ENCODE assay signal across 12 cellular contexts in the genomic region with DNA sequence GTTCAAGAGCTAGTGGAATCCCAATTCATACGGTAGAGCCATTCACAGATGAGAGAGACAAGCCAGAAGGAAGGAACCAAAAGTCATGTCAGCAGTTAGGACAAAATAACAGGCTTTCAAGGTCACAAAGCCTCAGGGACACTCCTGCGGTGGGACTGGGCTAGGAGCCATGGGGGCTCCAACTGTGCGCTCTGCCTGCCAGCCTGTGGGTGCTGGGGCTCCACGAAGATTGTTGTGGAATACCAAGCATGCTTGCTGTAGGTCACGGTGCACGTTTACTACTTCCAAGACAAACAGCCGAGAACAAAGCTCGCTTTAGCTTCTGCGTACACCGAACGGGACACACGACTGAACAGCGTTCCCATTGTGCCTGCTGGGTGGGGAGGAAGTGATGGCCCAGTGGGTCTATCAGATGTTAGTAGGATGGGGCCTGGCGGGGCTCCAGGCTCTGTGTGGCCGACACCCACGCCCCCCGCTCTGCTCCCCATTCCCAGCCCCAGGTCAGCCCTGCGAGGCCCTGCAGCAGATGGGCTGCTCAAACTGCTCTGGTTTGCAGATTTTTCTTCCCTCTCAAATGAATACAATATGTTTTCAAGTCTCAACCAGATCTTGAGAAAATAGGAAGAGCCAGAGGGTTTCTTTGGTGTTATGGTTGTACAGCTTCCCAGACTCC.
DNase-seq lines count a peak whose midpoint lies in the region; ATAC-seq, FAIRE-seq and TF ChIP-seq lines count a peak whose summit lies in the region.
"Had no signal": no experiment of that assay in that cellular context is flagged by ENCODE, and none has a peak within 500 bp of the region (broad histone marks: within the 10 kb centered on the region; RNA-seq: fewer than 3 reads in every experiment).

No MANE protein-coding gene starts in this region.

- H3K27ac ChIP-seq in Panc1 (ENCODE audit: low read length) = no peak overlapping the region
- peak overlapping the region in 49 of 59 donors; percentile 8 to 87 (median 57) for H3K27ac ChIP-seq in dorsolateral prefrontal cortex
- peak overlapping the region; percentile 99 for H3K27ac ChIP-seq in HepG2 (ENCODE audit: extremely low read length, insufficient read depth, low read length)
- peak overlapping the region; percentile 54 to 79 (median 73) for H3K27ac ChIP-seq in stomach

- POLR2A ChIA-PET in Panc1 (lab: Charles Lee) = no interaction called here
- POLR2A ChIA-PET in HepG2 (lab: Yijun Ruan, JAX) = interaction anchor here (0.5 to 5.1 kb wide), 30 partner anchors 10 to 902 kb away, joined by 3 to 275 read pairs (median 5); partner anchors contain the start of genes EGFR and SEC61G

- no peak for TF ChIP-seq CTCF in Panc1 (IDR thresholded peaks at IDR 0.05)
- TF ChIP-seq CTCF in dorsolateral prefrontal cortex (IDR thresholded peaks at IDR 0.05 in 54 of 56, conservative IDR thresholded peaks at IDR 0.05 in 2 of 56; ENCODE audit: low read depth in 1 of 56, partially characterized antibody in 56 of 56) = no peak
- peak; percentile 30 for TF ChIP-seq CTCF in HepG2 (CRISPR knock-in tag; IDR thresholded peaks at IDR 0.05)
- TF ChIP-seq CTCF in stomach (IDR thresholded peaks at IDR 0.05) = no peak

- intact Hi-C loops in Panc1 (cut with micrococcal nuclease; ENCODE audit: unreplicated experiment) = no loop called here
- intact Hi-C loops in dorsolateral prefrontal cortex (cut with DNase I) = no loop called here
- intact Hi-C loops in HepG2 (cut with micrococcal nuclease; ENCODE audit: unreplicated experiment) = loop anchor here (1.0 to 2.0 kb wide), 4 partner anchors 11 to 99 kb away; no protein-coding TSS in a partner anchor
- intact Hi-C loops in stomach (cut with DNase I; ENCODE audit: low total_unique reads) = no loop called here

- DNase-seq in Panc1 (ENCODE audit: low read depth, low spot score) (no peak), dorsolateral prefrontal cortex (peak in 4 of 10 donors; percentile 30 to 45 (median 37)), HepG2 (ENCODE audit: low spot score) (peak; percentile 94), stomach (peak; percentile 70), activated gamma-delta T cell treated with Interleukin-2 at 50 U/mL for 16 hours (no peak), NCI-H187 (lab: John Stamatoyannopoulos, UW) (no peak), NCI-H2107 treated with DMSO at 0.1 percent for 48 hours (lab: John Stamatoyannopoulos, UW; ENCODE audit: unreplicated experiment) (no peak)
- no peak for DNase-seq in stimulated activated naive CD4-positive, alpha-beta T cell treated with Interleukin-2 at 50 U/mL for 16 hours (lab: John Stamatoyannopoulos, UW)
- DNase-seq: MV-4-11, NCI-H748 treated with DMSO at 0.1 percent for 48 hours had no signal

- CTCF ChIA-PET in Panc1 (lab: Charles Lee) = no interaction called here
- CTCF ChIA-PET in HepG2 (lab: Yijun Ruan, JAX; ENCODE audit: low intra/inter-chr PET ratio, low total read pairs) = no interaction called here

- peak overlapping the region; percentile 95 for H3K4me2 ChIP-seq in HepG2 (ENCODE audit: low read depth, low read length)

- TF ChIP-seq EP300 in HepG2 (IDR thresholded peaks at IDR 0.05; ENCODE audit: low read depth in 2 of 2, low read length in 2 of 2) = peak in 1 of 2 experiments; percentile 71; a peak in 2 of 4 replicates
- TF ChIP-seq EP300 in HepG2 (CRISPR knock-in tag; IDR thresholded peaks at IDR 0.05; ENCODE audit: borderline replicate concordance) = peak; percentile 84
- TF ChIP-seq EP300 in stomach (IDR thresholded peaks at IDR 0.05) = no peak

- H3K4me1 ChIP-seq in Panc1 (ENCODE audit: control insufficient read depth, insufficient read depth, low read length) = 0 out of 2 replicates have a peak, but pooled peaks cover 5% of the 10 kb centered on the region
- H3K4me1 ChIP-seq in HepG2 (ENCODE audit: insufficient read depth, low read length) = peaks cover 69% of the 10 kb centered on the region
- peaks cover 43 to 58% (median 48%) of the 10 kb centered on the region in 4 donors for H3K4me1 ChIP-seq in stomach

- FAIRE-seq in HepG2 (lab: Jason Lieb, UNC) = peak; percentile 87
- FAIRE-seq: GM19239 had no signal

- 0% methylated on average over 5 of the region's 18 CpGs for WGBS in HepG2 (ENCODE audit: low lambda C conversion rate)
- WGBS in stomach, 5 donors = 22 to 58% (median 36%) methylated on average over 18 of the region's 18 CpGs

- H3K27me3 ChIP-seq in Panc1 (ENCODE audit: control insufficient read depth, insufficient read depth, low read length) (no peaks in the 10 kb centered on the region), dorsolateral prefrontal cortex (no peaks in the 10 kb centered on the region), HepG2 (ENCODE audit: control insufficient read depth in 1 of 2, insufficient read depth in 2 of 2, low read length in 2 of 2) (no peaks in the 10 kb centered on the region; a peak in 1 of 5 replicates), stomach (no peaks in the 10 kb centered on the region)

- H3K9me3 ChIP-seq in Panc1 (ENCODE audit: control insufficient read depth, insufficient read depth, low read depth, low read length) (no peaks in the 10 kb centered on the region), HepG2 (ENCODE audit: low read length) (no peaks in the 10 kb centered on the region), stomach (no peaks in the 10 kb centered on the region)

- H3K79me2 ChIP-seq in HepG2 (ENCODE audit: insufficient read depth, low read length) = peaks cover 23% of the 10 kb centered on the region

- H2AFZ ChIP-seq in HepG2 (ENCODE audit: low read length) = no peak overlapping the region

- TF ChIP-seq RAD21 in HepG2 (CRISPR knock-in tag; IDR thresholded peaks at IDR 0.05) = no peak

- in situ Hi-C loops in Panc1 (cut with HindIII; ENCODE audit: low pct_unique_long_range_greater_than_20kb, low sequenced_read_pairs) = no loop called here
- in situ Hi-C loops in HepG2 (cut with HindIII; ENCODE audit: extremely low pct_ligation_motif_present, low pct_unique_long_range_greater_than_20kb) = no loop called here

- peak; percentile 51; the same call in 1 of the 2 replicates for ATAC-seq in Panc1
- ATAC-seq in HepG2 = peak; percentile 74
- ATAC-seq: CD8-positive, alpha-beta T cell had no signal

- peak in 1 of 2 experiments; percentile 64; a peak in 2 of 4 replicates for TF ChIP-seq POLR2A in HepG2 (IDR thresholded peaks at IDR 0.05; ENCODE audit: insufficient read depth in 1 of 2, low read depth in 2 of 2, low read length in 2 of 2)
- no peak for TF ChIP-seq POLR2A in stomach (IDR thresholded peaks at IDR 0.05)

- H3K36me3 ChIP-seq in Panc1 (ENCODE audit: control insufficient read depth, insufficient read depth, low read length) (peaks cover 36% of the 10 kb centered on the region), HepG2 (replicated peaks in 1 of 2; ENCODE audit: control insufficient read depth in 1 of 2, insufficient read depth in 2 of 2, low read length in 2 of 2) (peaks cover 0 to 7% of the 10 kb centered on the region in 2 experiments; a peak in 1 of 5 replicates), stomach (peaks cover 31 to 77% (median 59%) of the 10 kb centered on the region in 4 donors)

- peak overlapping the region; percentile 98 for H3K9ac ChIP-seq in HepG2 (ENCODE audit: insufficient read depth, low read depth, low read length)

- H3K4me3 ChIP-seq in Panc1 (ENCODE audit: low read depth in 2 of 2, low read length in 2 of 2) = no peak overlapping the region
- peak overlapping the region in 18 of 59 donors; percentile 0 to 39 (median 25) for H3K4me3 ChIP-seq in dorsolateral prefrontal cortex
- peak overlapping the region; percentile 42 to 79 (median 49); a peak in 5 of 6 replicates for H3K4me3 ChIP-seq in HepG2 (replicated peaks in 1 of 3; ENCODE audit: insufficient read depth in 1 of 3, low read depth in 2 of 3, low read length in 3 of 3)
- H3K4me3 ChIP-seq in stomach = no peak overlapping the region

- BruUV-seq in Panc1 (replicated peaks; lab: Mats Ljungman, UMichigan) (no TSS peak), HepG2 (replicated peaks; lab: Mats Ljungman, UMichigan) (no TSS peak)

- H4K20me1 ChIP-seq in HepG2 (ENCODE audit: insufficient read depth, low read length) = no peaks in the 10 kb centered on the region

TF ChIP-seq in HepG2, 621 proteins besides CTCF, POLR2A, EP300 and RAD21 (continues in another document):
- TF ChIP-seq ATM (IDR thresholded peaks at IDR 0.05; ENCODE audit: borderline replicate concordance) = no peak
- no peak for TF ChIP-seq EZH2 (conservative IDR thresholded peaks at IDR 0.05; ENCODE audit: low read depth, low read length)
- no peak for TF ChIP-seq ZNF652 (CRISPR knock-in tag; IDR thresholded peaks at IDR 0.05; ENCODE audit: borderline replicate concordance, low read depth)
- no peak for TF ChIP-seq ZNF44 (CRISPR knock-in tag; IDR thresholded peaks at IDR 0.05)
- TF ChIP-seq ZNF7 (CRISPR knock-in tag; IDR thresholded peaks at IDR 0.05) = no peak
- no peak for TF ChIP-seq PRMT3 (CRISPR knock-in tag; IDR thresholded peaks at IDR 0.05; ENCODE audit: borderline replicate concordance, low read depth)
- TF ChIP-seq ZFP37 (CRISPR knock-in tag; IDR thresholded peaks at IDR 0.05; ENCODE audit: borderline replicate concordance) = 0 out of 2 replicates have a peak, but pooled peaks have one; percentile 56
- TF ChIP-seq NFIB (CRISPR knock-in tag; IDR thresholded peaks at IDR 0.05; ENCODE audit: borderline replicate concordance) = 0 out of 2 replicates have a peak, but pooled peaks have one; percentile 48
- peak; percentile 98 for TF ChIP-seq MED1 (CRISPR knock-in tag; IDR thresholded peaks at IDR 0.05)
- no peak for TF ChIP-seq ZBTB37 (CRISPR knock-in tag; IDR thresholded peaks at IDR 0.05)
- TF ChIP-seq THAP8 (CRISPR knock-in tag; IDR thresholded peaks at IDR 0.05; ENCODE audit: borderline replicate concordance) = 0 out of 2 replicates have a peak, but pooled peaks have one; percentile 50
- no peak for TF ChIP-seq ZNF30 (CRISPR knock-in tag; IDR thresholded peaks at IDR 0.05)
- no peak for TF ChIP-seq LCORL (IDR thresholded peaks at IDR 0.05)
- peak; percentile 90; the same call in 1 of the 2 replicates for TF ChIP-seq LCORL (CRISPR knock-in tag; IDR thresholded peaks at IDR 0.05)

Comparison
In these comparisons a context has a peak if more than half of its experiments do, and no peak if none do; other contexts are left out.
1. DNase-seq: peak in HepG2 (single experiment) and stomach (single experiment); none in Panc1 (single experiment), activated gamma-delta T cell treated with Interleukin-2 at 50 U/mL for 16 hours (single experiment), stimulated activated naive CD4-positive, alpha-beta T cell treated with Interleukin-2 at 50 U/mL for 16 hours (single experiment), NCI-H187 (0 of 2) and NCI-H2107 treated with DMSO at 0.1 percent for 48 hours (single experiment).
2. H3K4me3 ChIP-seq: peak in HepG2 (3 of 3); none in Panc1 (0 of 2) and stomach (0 of 4).